ENCODE assay signal across 2 cellular contexts in the genomic region with DNA sequence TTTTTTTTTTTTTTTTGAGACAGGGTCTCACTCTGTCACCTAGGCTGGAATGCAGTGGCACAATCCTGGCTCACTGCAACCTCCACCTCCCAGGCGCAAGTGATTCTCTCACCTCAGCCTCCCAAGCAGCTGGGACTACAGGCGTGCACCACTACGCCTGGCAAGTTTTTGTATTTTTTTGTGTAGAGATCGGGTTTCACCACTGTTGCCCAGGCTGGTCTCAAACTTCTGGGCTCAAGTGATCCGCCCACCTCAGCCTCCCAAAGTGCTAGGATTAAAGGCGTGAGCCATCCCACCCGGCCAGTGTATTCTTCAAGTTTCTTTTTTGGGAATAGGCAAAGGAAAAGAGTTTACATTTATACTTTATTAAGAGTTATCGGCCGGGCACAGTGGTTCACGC. TPM values are rescaled to one million over a fixed set of nuclear protein-coding genes. Genes with fewer than 3 reads are reported as not detected.
"Had no signal": no experiment of that assay in that cellular context is flagged by ENCODE, and none has a peak within 500 bp of the region (broad histone marks: within the 10 kb centered on the region; RNA-seq: fewer than 3 reads in every experiment).

No MANE protein-coding gene starts in this region.

RNA-seq across cellular contexts. Expression of a gene that starts 50.0 kb away (rescaled TPM):
- total RNA-seq: GM23248, HFFc6 had no signal
